Comparison of ENCODE assay signal across 8 cellular contexts in the genomic region with DNA sequence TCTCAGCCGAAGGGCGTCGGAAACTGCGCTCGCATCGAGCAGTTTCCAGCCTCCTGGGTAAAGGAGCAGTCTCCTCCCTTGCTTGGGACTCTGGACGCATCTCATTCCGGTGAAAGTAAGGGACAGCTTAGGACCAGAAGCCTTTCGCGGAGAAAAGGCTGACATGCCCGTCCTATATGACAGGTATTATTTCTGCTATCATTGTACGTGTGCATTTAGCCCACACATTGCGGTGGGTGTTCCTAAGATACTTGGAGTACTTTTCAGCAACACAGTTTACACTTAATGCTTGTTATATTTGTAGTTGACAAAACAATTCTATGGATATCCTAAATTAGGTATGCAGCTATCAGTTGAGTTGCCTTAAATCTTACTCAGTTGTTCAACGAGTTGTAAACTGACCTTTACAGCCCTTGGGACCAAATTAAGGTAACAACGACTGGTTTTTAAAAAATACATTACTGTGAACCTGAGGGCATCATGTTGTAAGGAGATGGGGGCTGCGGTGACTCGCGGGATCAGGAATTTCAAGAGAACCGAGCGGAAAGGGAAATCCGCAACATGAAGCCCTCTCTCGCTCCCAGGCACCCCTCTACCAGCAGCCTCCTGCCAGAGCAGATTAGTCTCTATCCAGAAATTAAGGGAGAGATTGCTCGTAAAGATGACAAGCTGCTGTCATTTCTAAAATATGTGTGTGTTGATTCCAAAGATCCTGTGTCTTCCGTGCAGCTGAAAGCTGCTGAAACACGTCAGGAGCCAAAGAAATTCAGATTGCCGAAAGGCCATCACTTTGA. TPM values are rescaled to one million over a fixed set of nuclear protein-coding genes. Genes with fewer than 3 reads are reported as not detected.
A peak's percentile ranks its signal among the peaks of the same experiment; 100 is the strongest.
DNase-seq lines count a peak whose midpoint lies in the region; ATAC-seq, FAIRE-seq and TF ChIP-seq lines count a peak whose summit lies in the region.

No MANE protein-coding gene starts in this region.

- TSS peak; percentile 66 for BruUV-seq in HepG2 (replicated peaks; lab: Mats Ljungman, UMichigan)

- no peaks in the 10 kb centered on the region for H3K9me3 ChIP-seq in body of pancreas
- no peaks in the 10 kb centered on the region for H3K9me3 ChIP-seq in HepG2 (ENCODE audit: low read length)

- TF ChIP-seq EP300 in HepG2 (IDR thresholded peaks at IDR 0.05; ENCODE audit: low read depth in 2 of 2, low read length in 2 of 2), result no peak
- no peak for TF ChIP-seq EP300 in HepG2 (CRISPR knock-in tag; IDR thresholded peaks at IDR 0.05; ENCODE audit: borderline replicate concordance)

- H3K27ac Mint-ChIP-seq in activated naive CD4-positive, alpha-beta T cell treated with anti-CD3 and anti-CD28 coated beads, Interleukin-2, amount 50 U/mL, for 24 hours, result peak overlapping the region; percentile 97

- DNase-seq in activated naive CD4-positive, alpha-beta T cell (lab: John Stamatoyannopoulos, UW), result no peak
- DNase-seq in LHCN-M2 (ENCODE audit: low read depth), result peak; percentile 19
- DNase-seq in body of pancreas, result no peak
- DNase-seq in HepG2 (ENCODE audit: low spot score), result peak; percentile 10
- no peak for DNase-seq in GM10248 (ENCODE audit: extremely low spot score)

- peak overlapping the region; percentile 94 to 99 for H3K4me3 ChIP-seq in body of pancreas
- peak overlapping the region; percentile 68 to 86 (median 82) for H3K4me3 ChIP-seq in HepG2 (replicated peaks in 1 of 3; ENCODE audit: insufficient read depth in 1 of 3, low read depth in 2 of 3, low read length in 3 of 3)

- peaks cover 2% of the 10 kb centered on the region for H3K36me3 Mint-ChIP-seq in activated naive CD4-positive, alpha-beta T cell treated with anti-CD3 and anti-CD28 coated beads, Interleukin-2, amount 50 U/mL, for 24 hours

- no peak for FAIRE-seq in HepG2 (lab: Jason Lieb, UNC)

- in situ Hi-C loops in HepG2 (cut with HindIII; ENCODE audit: extremely low pct_ligation_motif_present, low pct_unique_long_range_greater_than_20kb), result no loop called here

- 0% methylated on average over 26 of the region's 26 CpGs for WGBS in body of pancreas, 2 donors
- under 1% methylated on average over 17 of the region's 26 CpGs for WGBS in HepG2 (ENCODE audit: low lambda C conversion rate)

- H3K79me2 ChIP-seq in HepG2 (ENCODE audit: insufficient read depth, low read length), result peaks cover 57% of the 10 kb centered on the region

- peaks cover 55% of the 10 kb centered on the region for H3K4me1 Mint-ChIP-seq in activated naive CD4-positive, alpha-beta T cell treated with anti-CD3 and anti-CD28 coated beads, Interleukin-2, amount 50 U/mL, for 24 hours

- intact Hi-C loops in body of pancreas (cut with DNase I) (no loop called here), HepG2 (cut with micrococcal nuclease; ENCODE audit: unreplicated experiment) (loop anchor here (2.0 kb wide), 2 partner anchors 15 to 69 kb away; a partner anchor contains a TSS)

- H3K9ac ChIP-seq in HepG2 (ENCODE audit: insufficient read depth, low read depth, low read length), result peak overlapping the region; percentile 88

- POLR2A ChIA-PET in HepG2 (lab: Yijun Ruan, JAX) (interaction anchor here (0.8 to 3.7 kb wide), 5 partner anchors 10 to 1199 kb away, joined by 3 to 40 read pairs (median 4); a partner anchor contains a TSS), GM10248 (lab: Yijun Ruan, JAX) (interaction anchor here (1.7 kb wide), 1 partner anchor 14 kb away, joined by 10 read pairs; a partner anchor contains a TSS)

- H2AFZ ChIP-seq in HepG2 (ENCODE audit: low read length), result peak overlapping the region; percentile 93

- peak overlapping the region; percentile 98 for H3K4me3 Mint-ChIP-seq in activated naive CD4-positive, alpha-beta T cell treated with anti-CD3 and anti-CD28 coated beads, Interleukin-2, amount 50 U/mL, for 24 hours

- H4K20me1 ChIP-seq in HepG2 (ENCODE audit: insufficient read depth, low read length), result peaks cover 20% of the 10 kb centered on the region

- H3K27ac ChIP-seq in body of pancreas (peak overlapping the region; percentile 49 to 86 (median 66)), HepG2 (ENCODE audit: extremely low read length, insufficient read depth, low read length) (peak overlapping the region; percentile 76), temporal lobe (ENCODE audit: low read depth, low read length) (peak overlapping the region; percentile 74)

- TF ChIP-seq CTCF in body of pancreas (IDR thresholded peaks at IDR 0.05) (no peak), HepG2 (CRISPR knock-in tag; IDR thresholded peaks at IDR 0.05) (no peak), GM10248 (IDR thresholded peaks at IDR 0.05; ENCODE audit: control extremely low read depth, extremely low read depth, low read depth, missing control alignments) (no peak)

- H3K36me3 ChIP-seq in body of pancreas (replicated peaks in 1 of 2; ENCODE audit: insufficient read depth in 1 of 2, low read depth in 2 of 2) (no peaks in the 10 kb centered on the region), HepG2 (replicated peaks in 1 of 2; ENCODE audit: control insufficient read depth in 1 of 2, insufficient read depth in 2 of 2, low read length in 2 of 2) (no peaks in the 10 kb centered on the region)

- H3K4me1 ChIP-seq in body of pancreas, result peaks cover 30% of the 10 kb centered on the region
- H3K4me1 ChIP-seq in HepG2 (ENCODE audit: insufficient read depth, low read length), result peaks cover 31% of the 10 kb centered on the region

- H3K27me3 ChIP-seq in body of pancreas, result no peaks in the 10 kb centered on the region
- H3K27me3 ChIP-seq in HepG2 (ENCODE audit: control insufficient read depth in 1 of 2, insufficient read depth in 2 of 2, low read length in 2 of 2), result no peaks in the 10 kb centered on the region; a peak in 1 of 5 replicates

- ATAC-seq in body of pancreas (no peak), HepG2 (peak; percentile 53), HG03159 (IDR thresholded peaks at IDR 0.05; ENCODE audit: unreplicated experiment) (no peak)

- no peaks in the 10 kb centered on the region for H3K9me3 Mint-ChIP-seq in activated naive CD4-positive, alpha-beta T cell treated with anti-CD3 and anti-CD28 coated beads, Interleukin-2, amount 50 U/mL, for 24 hours

- CTCF ChIA-PET in HepG2 (lab: Yijun Ruan, JAX; ENCODE audit: low intra/inter-chr PET ratio, low total read pairs), result no interaction called here
- CTCF ChIA-PET in GM10248 (lab: Yijun Ruan, JAX), result interaction anchor here (0.9 to 2.3 kb wide), 5 partner anchors 10 to 1721 kb away, joined by 3 to 10 read pairs (median 5); a partner anchor contains a TSS

- no peak for TF ChIP-seq RAD21 in HepG2 (CRISPR knock-in tag; IDR thresholded peaks at IDR 0.05)

- TF ChIP-seq POLR2A in body of pancreas (IDR thresholded peaks at IDR 0.05), result peak in 1 of 3 donors; percentile 73
- TF ChIP-seq POLR2A in HepG2 (IDR thresholded peaks at IDR 0.05; ENCODE audit: insufficient read depth in 1 of 2, low read depth in 2 of 2, low read length in 2 of 2), result peak; percentile 73 to 75

- no peaks in the 10 kb centered on the region for H3K27me3 Mint-ChIP-seq in activated naive CD4-positive, alpha-beta T cell treated with anti-CD3 and anti-CD28 coated beads, Interleukin-2, amount 50 U/mL, for 24 hours

- peak overlapping the region; percentile 53 for H3K4me2 ChIP-seq in HepG2 (ENCODE audit: low read depth, low read length)

RNA-seq across cellular contexts. Expression of a gene that starts 0.6 kb away (rescaled TPM):
- total RNA-seq in LHCN-M2 (2014; rRNA removed), result 61.0 and 69.6 TPM in 2 replicates
- 32.6 TPM for polyA plus RNA-seq in LHCN-M2 (2012)
- 10 to 100 TPM; 17.5 to 33.7 TPM for total RNA-seq in body of pancreas
- 66.3 and 138 TPM in 2 replicates for total RNA-seq in HepG2 (2016; rRNA removed; fragmentation: Illumina TruSeq; extraction: Trizol)
- total RNA-seq in HepG2 (2016; cell fraction: cytosol; rRNA removed; fragmentation: Illumina TruSeq; extraction: Trizol; ENCODE audit: low read depth), result 16.9 and 17.5 TPM in 2 replicates
- 67.4 and 133 TPM in 2 replicates for total RNA-seq in HepG2 (2016; cell fraction: insoluble cytoplasmic fraction; rRNA removed; fragmentation: Illumina TruSeq; extraction: Trizol)
- 39.0 and 53.3 TPM in 2 replicates for total RNA-seq in HepG2 (2016; cell fraction: membrane; rRNA removed; fragmentation: Illumina TruSeq; extraction: Trizol)
- 49.0 and 49.9 TPM in 2 replicates for total RNA-seq in HepG2 (2016; cell fraction: nucleus; rRNA removed; fragmentation: Illumina TruSeq; extraction: Trizol)
- 25.7 and 37.8 TPM in 2 replicates for polyA plus RNA-seq in HepG2 (2011; rRNA removed)
- 15.6 and 21.6 TPM in 2 replicates for polyA plus RNA-seq in HepG2 (2011; cell fraction: cytosol; rRNA removed)
- 7.0 and 7.2 TPM in 2 replicates for polyA plus RNA-seq in HepG2 (2011; cell fraction: nucleus; rRNA removed)
- 58.5 and 91.3 TPM in 2 replicates for polyA plus RNA-seq in HepG2 (2012)
- 14.3 and 14.8 TPM in 2 replicates for polyA plus RNA-seq in HepG2 (2016; cell fraction: cytosol; fragmentation: Illumina TruSeq; extraction: Trizol; ENCODE audit: low read depth)
- polyA plus RNA-seq in HepG2 (2016; cell fraction: insoluble cytoplasmic fraction; fragmentation: Illumina TruSeq; extraction: Trizol; ENCODE audit: low read depth), result 152 and 162 TPM in 2 replicates
- polyA plus RNA-seq in HepG2 (2016; cell fraction: membrane; fragmentation: Illumina TruSeq; extraction: Trizol; ENCODE audit: low read depth), result 29.6 and 29.9 TPM in 2 replicates
- 46.6 and 52.8 TPM in 2 replicates for polyA plus RNA-seq in HepG2 (2016; cell fraction: nucleus; fragmentation: Illumina TruSeq; extraction: Trizol; ENCODE audit: insufficient read depth, low read depth)
- 8.9 and 27.8 TPM in 2 replicates for polyA minus RNA-seq in HepG2 (2011; rRNA and poly(A)+ RNA removed; ENCODE audit: low replicate concordance)
- 34.3 and 37.6 TPM in 2 replicates for polyA minus RNA-seq in HepG2 (2011; cell fraction: cytosol; rRNA and poly(A)+ RNA removed)
- polyA minus RNA-seq in HepG2 (2011; cell fraction: nucleus; rRNA and poly(A)+ RNA removed), result 61.2 and 72.2 TPM in 2 replicates
- 61.7 TPM for total RNA-seq in temporal lobe

RNA-seq across cellular contexts. Expression of a gene that starts 14.0 kb away (rescaled TPM):
- total RNA-seq in LHCN-M2 (2014; rRNA removed) (26.3 and 27.7 TPM in 2 replicates), body of pancreas (10 to 100 TPM; 21.5 to 35.6 TPM), HepG2 (2016; rRNA removed; fragmentation: Illumina TruSeq; extraction: Trizol) (32.8 and 45.5 TPM in 2 replicates), temporal lobe (36.6 TPM)
- 12.1 TPM for polyA plus RNA-seq in LHCN-M2 (2012)
- 72.1 and 80.6 TPM in 2 replicates for total RNA-seq in HepG2 (2016; cell fraction: cytosol; rRNA removed; fragmentation: Illumina TruSeq; extraction: Trizol; ENCODE audit: low read depth)
- 34.2 and 46.1 TPM in 2 replicates for total RNA-seq in HepG2 (2016; cell fraction: insoluble cytoplasmic fraction; rRNA removed; fragmentation: Illumina TruSeq; extraction: Trizol)
- 33.4 and 33.6 TPM in 2 replicates for total RNA-seq in HepG2 (2016; cell fraction: membrane; rRNA removed; fragmentation: Illumina TruSeq; extraction: Trizol)
- total RNA-seq in HepG2 (2016; cell fraction: nucleus; rRNA removed; fragmentation: Illumina TruSeq; extraction: Trizol), result 29.3 and 32.8 TPM in 2 replicates
- 15.5 and 17.6 TPM in 2 replicates for polyA plus RNA-seq in HepG2 (2011; rRNA removed)
- polyA plus RNA-seq in HepG2 (2011; cell fraction: cytosol; rRNA removed), result 17.8 and 18.0 TPM in 2 replicates
- polyA plus RNA-seq in HepG2 (2011; cell fraction: nucleus; rRNA removed), result 10.2 and 12.7 TPM in 2 replicates
- 11.5 and 15.3 TPM in 2 replicates for polyA plus RNA-seq in HepG2 (2012)
- polyA plus RNA-seq in HepG2 (2016; cell fraction: cytosol; fragmentation: Illumina TruSeq; extraction: Trizol; ENCODE audit: low read depth), result 1.6 and 1.9 TPM in 2 replicates
- 29.5 and 33.0 TPM in 2 replicates for polyA plus RNA-seq in HepG2 (2016; cell fraction: insoluble cytoplasmic fraction; fragmentation: Illumina TruSeq; extraction: Trizol; ENCODE audit: low read depth)
- polyA plus RNA-seq in HepG2 (2016; cell fraction: membrane; fragmentation: Illumina TruSeq; extraction: Trizol; ENCODE audit: low read depth), result 4.7 and 5.0 TPM in 2 replicates
- 15.1 and 15.4 TPM in 2 replicates for polyA plus RNA-seq in HepG2 (2016; cell fraction: nucleus; fragmentation: Illumina TruSeq; extraction: Trizol; ENCODE audit: insufficient read depth, low read depth)
- 26.0 and 77.8 TPM in 2 replicates for polyA minus RNA-seq in HepG2 (2011; rRNA and poly(A)+ RNA removed; ENCODE audit: low replicate concordance)
- 18.2 and 19.0 TPM in 2 replicates for polyA minus RNA-seq in HepG2 (2011; cell fraction: cytosol; rRNA and poly(A)+ RNA removed)
- polyA minus RNA-seq in HepG2 (2011; cell fraction: nucleus; rRNA and poly(A)+ RNA removed), result 41.5 and 42.8 TPM in 2 replicates

Comparison
In these comparisons a context has a peak if more than half of its experiments do, and no peak if none do; other contexts are left out.
1. DNase-seq: peak in LHCN-M2 (single experiment) and HepG2 (single experiment); none in activated naive CD4-positive, alpha-beta T cell (0 of 4), body of pancreas (0 of 4) and GM10248 (single experiment).
2. Peak in every context shown above with its lines, with median percentiles within 50 percentile points of each other: H3K27ac ChIP-seq.